Comparison of ENCODE assay signal across 8 cellular contexts in genomic region chr10:48523820-48524758, GRCh38.
A peak's percentile ranks its signal among the peaks of the same experiment; 100 is the strongest.
DNase-seq lines count a peak whose midpoint lies in the region; ATAC-seq and TF ChIP-seq lines count a peak whose summit lies in the region.

No MANE protein-coding gene starts in this region.

- DNase-seq in ACHN (peak; percentile 35), GM13976 (ENCODE audit: low spot score) (peak; percentile 69), hepatic stellate cell (ENCODE audit: low spot score) (peak; percentile 59)
- DNase-seq in activated CD8-positive, alpha-beta T cell treated with anti-CD3 and anti-CD28 coated beads for 36 hours = peak; percentile 30
- DNase-seq in stimulated activated CD8-positive, alpha-beta memory T cell treated with anti-CD3 and anti-CD28 coated beads, Interleukin-4, amount 100 ng/mL, for 48 hours = peak; percentile 39
- no peak for DNase-seq in stimulated activated naive CD4-positive, alpha-beta T cell (lab: John Stamatoyannopoulos, UW)
- no peak for DNase-seq in activated T-helper 2 cell treated with anti-CD3 and anti-CD28 coated beads, Interferon-gamma antibody, Interleukin-2, Interleukin-4, amounts not matched to agents 10 μg/mL and 5 μg/mL and 100 μg/mL, durations not matched to agents 14 hours and 24 hours and 36 hours (ENCODE audit: low spot score)

- no peaks in the 10 kb centered on the region for H3K9me3 Mint-ChIP-seq in activated CD8-positive, alpha-beta T cell treated with anti-CD3 and anti-CD28 coated beads for 36 hours
- H3K9me3 Mint-ChIP-seq in activated T-helper 2 cell treated with anti-CD3 and anti-CD28 coated beads, Interferon-gamma antibody, Interleukin-2, Interleukin-4, amounts not matched to agents 10 μg/mL and 5 μg/mL and 100 μg/mL, durations not matched to agents 14 hours and 24 hours and 36 hours = no peaks in the 10 kb centered on the region

- H3K4me3 Mint-ChIP-seq in activated CD8-positive, alpha-beta T cell treated with anti-CD3 and anti-CD28 coated beads for 36 hours = no peak overlapping the region
- H3K4me3 Mint-ChIP-seq in activated T-helper 2 cell treated with anti-CD3 and anti-CD28 coated beads, Interferon-gamma antibody, Interleukin-2, Interleukin-4, amounts not matched to agents 10 μg/mL and 5 μg/mL and 100 μg/mL, durations not matched to agents 14 hours and 24 hours and 36 hours (ENCODE audit: low read depth) = no peak overlapping the region

- in situ Hi-C loops in ACHN (cut with HindIII; ENCODE audit: low pct_ligation_motif_present, low pct_unique_long_range_greater_than_20kb, low sequenced_read_pairs) (no loop called here), GM13976 (cut with MboI; ENCODE audit: low sequenced_read_pairs, unreplicated experiment) (no loop called here)

- no peaks in the 10 kb centered on the region for H3K4me1 Mint-ChIP-seq in activated CD8-positive, alpha-beta T cell treated with anti-CD3 and anti-CD28 coated beads for 36 hours (ENCODE audit: low read depth)
- H3K4me1 Mint-ChIP-seq in activated T-helper 2 cell treated with anti-CD3 and anti-CD28 coated beads, Interferon-gamma antibody, Interleukin-2, Interleukin-4, amounts not matched to agents 10 μg/mL and 5 μg/mL and 100 μg/mL, durations not matched to agents 14 hours and 24 hours and 36 hours (ENCODE audit: low read depth) = peaks cover 3% of the 10 kb centered on the region

- intact Hi-C loops in activated CD8-positive, alpha-beta T cell treated with anti-CD3 and anti-CD28 coated beads for 36 hours (cut with micrococcal nuclease) = no loop called here
- intact Hi-C loops in activated T-helper 2 cell treated with anti-CD3 and anti-CD28 coated beads, Interferon-gamma antibody, Interleukin-2, Interleukin-4, amounts not matched to agents 10 μg/mL and 5 μg/mL and 100 μg/mL, durations not matched to agents 14 hours and 24 hours and 36 hours (cut with micrococcal nuclease) = no loop called here

- peak; percentile 58 for ATAC-seq in activated CD8-positive, alpha-beta T cell treated with anti-CD3 and anti-CD28 coated beads for 36 hours
- no peak for ATAC-seq in HG03354 (IDR thresholded peaks at IDR 0.05; ENCODE audit: poor library complexity, severe bottlenecking, unreplicated experiment)

- peaks cover 36% of the 10 kb centered on the region for H3K27me3 Mint-ChIP-seq in activated CD8-positive, alpha-beta T cell treated with anti-CD3 and anti-CD28 coated beads for 36 hours
- peaks cover 61% of the 10 kb centered on the region for H3K27me3 Mint-ChIP-seq in activated T-helper 2 cell treated with anti-CD3 and anti-CD28 coated beads, Interferon-gamma antibody, Interleukin-2, Interleukin-4, amounts not matched to agents 10 μg/mL and 5 μg/mL and 100 μg/mL, durations not matched to agents 14 hours and 24 hours and 36 hours (ENCODE audit: low read depth)

- POLR2A ChIA-PET in activated CD8-positive, alpha-beta T cell treated with anti-CD3 and anti-CD28 coated beads for 36 hours (lab: Charles Lee) = no interaction called here

- H3K36me3 Mint-ChIP-seq in activated CD8-positive, alpha-beta T cell treated with anti-CD3 and anti-CD28 coated beads for 36 hours (ENCODE audit: low read depth) = no peaks in the 10 kb centered on the region
- no peaks in the 10 kb centered on the region for H3K36me3 Mint-ChIP-seq in activated T-helper 2 cell treated with anti-CD3 and anti-CD28 coated beads, Interferon-gamma antibody, Interleukin-2, Interleukin-4, amounts not matched to agents 10 μg/mL and 5 μg/mL and 100 μg/mL, durations not matched to agents 14 hours and 24 hours and 36 hours (ENCODE audit: low read depth)

- no peak overlapping the region for H3K27ac Mint-ChIP-seq in activated CD8-positive, alpha-beta T cell treated with anti-CD3 and anti-CD28 coated beads for 36 hours
- no peak overlapping the region for H3K27ac Mint-ChIP-seq in activated T-helper 2 cell treated with anti-CD3 and anti-CD28 coated beads, Interferon-gamma antibody, Interleukin-2, Interleukin-4, amounts not matched to agents 10 μg/mL and 5 μg/mL and 100 μg/mL, durations not matched to agents 14 hours and 24 hours and 36 hours

- CTCF ChIA-PET in activated CD8-positive, alpha-beta T cell treated with anti-CD3 and anti-CD28 coated beads for 36 hours (lab: Charles Lee) = interaction anchor here (1.0 to 1.5 kb wide), 2 partner anchors 132 kb away, joined by 4 read pairs; no protein-coding TSS in a partner anchor

- TF ChIP-seq CTCF in GM13976 (IDR thresholded peaks at IDR 0.05; ENCODE audit: borderline replicate concordance, control extremely low read depth, extremely low read depth, insufficient read depth, missing control alignments) = no peak
- TF ChIP-seq CTCF in activated CD8-positive, alpha-beta T cell treated with anti-CD3 and anti-CD28 coated beads for 36 hours (IDR thresholded peaks at IDR 0.05) = peak; percentile 57

Comparison
In these comparisons a context has a peak if more than half of its experiments do, and no peak if none do; other contexts are left out.
1. DNase-seq: peak in ACHN (single experiment), GM13976 (single experiment), activated CD8-positive, alpha-beta T cell treated with anti-CD3 and anti-CD28 coated beads for 36 hours (single experiment), hepatic stellate cell (single experiment) and stimulated activated CD8-positive, alpha-beta memory T cell treated with anti-CD3 and anti-CD28 coated beads, Interleukin-4, amount 100 ng/mL, for 48 hours (single experiment); none in stimulated activated naive CD4-positive, alpha-beta T cell (0 of 6) and activated T-helper 2 cell treated with anti-CD3 and anti-CD28 coated beads, Interferon-gamma antibody, Interleukin-2, Interleukin-4, amounts not matched to agents 10 μg/mL and 5 μg/mL and 100 μg/mL, durations not matched to agents 14 hours and 24 hours and 36 hours (single experiment).